Comparison of ENCODE assay signal across 1 cellular context in the genomic region with DNA sequence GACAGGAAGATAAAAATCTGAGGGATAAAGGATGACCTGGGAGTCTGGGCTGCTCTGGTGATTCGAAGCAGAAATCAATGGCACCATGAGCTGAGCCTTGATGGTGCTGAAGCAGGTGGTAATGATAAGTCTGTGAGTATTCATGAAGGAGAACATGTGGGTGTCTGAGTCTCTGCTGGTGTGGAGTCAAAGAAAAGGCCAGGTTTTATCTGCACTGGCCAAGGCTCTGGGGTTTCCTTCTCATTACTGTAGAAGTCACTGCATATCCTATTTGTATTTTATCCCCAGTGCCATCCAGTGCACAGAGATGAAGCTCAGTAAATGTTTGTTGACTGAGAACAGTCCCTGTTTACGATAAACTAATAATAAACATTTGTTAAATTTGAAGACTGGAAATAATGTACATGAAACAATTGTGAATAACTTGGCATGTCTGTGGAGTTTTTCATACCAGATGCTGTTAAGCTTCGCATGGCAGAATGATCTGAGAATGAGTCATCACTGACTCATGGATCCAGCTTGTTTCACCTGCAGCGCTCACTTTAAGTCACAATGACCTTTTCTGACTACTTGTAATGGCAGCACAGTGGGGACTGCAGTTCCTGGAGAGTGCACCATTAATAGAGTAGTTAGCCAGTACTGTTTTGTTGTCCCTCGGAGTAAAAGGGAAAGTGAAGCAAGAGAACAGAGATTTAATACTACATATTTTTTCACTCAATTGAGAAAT.
TF ChIP-seq lines count a peak whose summit lies in the region.

No MANE protein-coding gene starts in this region.

TF ChIP-seq in K562, 482 proteins besides CTCF, POLR2A, EP300 and RAD21 (continued from another document):
- TF ChIP-seq, protein P1, sequence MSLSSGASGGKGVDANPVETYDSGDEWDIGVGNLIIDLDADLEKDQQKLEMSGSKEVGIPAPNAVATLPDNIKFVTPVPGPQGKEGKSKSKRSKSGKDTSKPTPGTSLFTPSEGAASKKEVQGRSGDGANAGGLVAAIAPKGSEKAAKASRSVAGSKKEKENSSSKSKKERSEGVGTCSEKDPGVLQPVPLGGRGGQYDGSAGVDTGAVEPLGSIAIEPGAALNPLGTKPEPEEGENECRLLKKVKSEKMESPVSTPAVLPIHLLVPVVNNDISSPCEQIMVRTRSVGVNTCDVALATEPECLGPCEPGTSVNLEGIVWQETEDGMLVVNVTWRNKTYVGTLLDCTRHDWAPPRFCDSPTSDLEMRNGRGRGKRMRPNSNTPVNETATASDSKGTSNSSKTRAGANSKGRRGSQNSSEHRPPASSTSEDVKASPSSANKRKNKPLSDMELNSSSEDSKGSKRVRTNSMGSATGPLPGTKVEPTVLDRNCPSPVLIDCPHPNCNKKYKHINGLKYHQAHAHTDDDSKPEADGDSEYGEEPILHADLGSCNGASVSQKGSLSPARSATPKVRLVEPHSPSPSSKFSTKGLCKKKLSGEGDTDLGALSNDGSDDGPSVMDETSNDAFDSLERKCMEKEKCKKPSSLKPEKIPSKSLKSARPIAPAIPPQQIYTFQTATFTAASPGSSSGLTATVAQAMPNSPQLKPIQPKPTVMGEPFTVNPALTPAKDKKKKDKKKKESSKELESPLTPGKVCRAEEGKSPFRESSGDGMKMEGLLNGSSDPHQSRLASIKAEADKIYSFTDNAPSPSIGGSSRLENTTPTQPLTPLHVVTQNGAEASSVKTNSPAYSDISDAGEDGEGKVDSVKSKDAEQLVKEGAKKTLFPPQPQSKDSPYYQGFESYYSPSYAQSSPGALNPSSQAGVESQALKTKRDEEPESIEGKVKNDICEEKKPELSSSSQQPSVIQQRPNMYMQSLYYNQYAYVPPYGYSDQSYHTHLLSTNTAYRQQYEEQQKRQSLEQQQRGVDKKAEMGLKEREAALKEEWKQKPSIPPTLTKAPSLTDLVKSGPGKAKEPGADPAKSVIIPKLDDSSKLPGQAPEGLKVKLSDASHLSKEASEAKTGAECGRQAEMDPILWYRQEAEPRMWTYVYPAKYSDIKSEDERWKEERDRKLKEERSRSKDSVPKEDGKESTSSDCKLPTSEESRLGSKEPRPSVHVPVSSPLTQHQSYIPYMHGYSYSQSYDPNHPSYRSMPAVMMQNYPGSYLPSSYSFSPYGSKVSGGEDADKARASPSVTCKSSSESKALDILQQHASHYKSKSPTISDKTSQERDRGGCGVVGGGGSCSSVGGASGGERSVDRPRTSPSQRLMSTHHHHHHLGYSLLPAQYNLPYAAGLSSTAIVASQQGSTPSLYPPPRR (CRISPR knock-in tag; IDR thresholded peaks at IDR 0.05; ENCODE audit: borderline replicate concordance) = no peak
